In the genomic region with DNA sequence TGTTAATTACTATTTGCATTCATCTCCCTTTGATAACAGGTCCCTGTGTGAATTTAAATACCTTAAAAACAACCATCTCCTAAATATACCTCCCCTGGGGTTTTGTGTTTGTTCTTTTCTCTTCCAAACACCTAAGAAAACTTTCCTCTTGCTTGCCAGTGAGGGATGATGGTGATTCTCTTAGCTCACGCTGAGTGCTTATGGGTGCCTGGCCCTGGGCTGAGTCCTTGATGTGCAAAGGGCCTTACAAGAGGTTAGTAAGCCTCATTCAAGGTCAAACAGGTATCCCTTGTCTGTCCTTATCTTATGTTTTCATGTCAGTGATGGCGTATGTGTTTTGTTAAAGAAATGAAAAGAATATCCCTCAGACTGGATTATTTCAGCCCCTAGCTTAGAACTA, we compare ENCODE assay signal across 16 cellular contexts.
"Had no signal": no experiment of that assay in that cellular context is flagged by ENCODE, and none has a peak within 500 bp of the region (broad histone marks: within the 10 kb centered on the region; RNA-seq: fewer than 3 reads in every experiment).

No MANE protein-coding gene starts in this region.

- H3K4me1 Mint-ChIP-seq: activated CD4-positive, alpha-beta T cell treated with anti-CD3 and anti-CD28 coated beads, Interleukin-2, amount 10 ng/mL, durations not matched to agents 7 days and 5 days; activated naive CD4-positive, alpha-beta T cell treated with anti-CD3 and anti-CD28 coated beads, Interleukin-2, amount 50 U/mL, for 24 hours; brain had no signal

- DNase-seq: activated CD4-positive, alpha-beta T cell treated with anti-CD3 and anti-CD28 coated beads, Interleukin-2, amount 10 ng/mL, durations not matched to agents 7 days and 5 days; activated CD4-positive, CD25-positive, alpha-beta regulatory T cell; activated effector memory CD4-positive, alpha-beta T cell treated with Interleukin-2 at 50 U/mL for 16 hours; cerebellar nuclear complex; left colon; nucleus accumbens; psoas muscle; right lobe of liver; spleen; stimulated activated CD4-positive, alpha-beta T cell treated with anti-CD3 and anti-CD28 coated beads, Interleukin-2, amount 100 ng/mL, for 24 hours; stimulated activated naive B cell treated with anti-CD40 and anti-IgM and Interleukin-4, amounts not matched to agents 10 μg/mL and 1 μg/mL and 100 μg/mL, for 72 hours; T-helper 2 cell; upper lobe of left lung had no signal

- H3K36me3 ChIP-seq: right lobe of liver, spleen, upper lobe of left lung had no signal

- ATAC-seq: left colon; natural killer cell treated with Interleukin-12 subunit alpha and Interleukin-12 subunit beta and Interleukin-15 and Interleukin-18, amount 100 ng/mL, for 72 hours; psoas muscle; right lobe of liver; stimulated activated naive B cell treated with anti-CD40 and anti-IgM and Interleukin-4, amounts not matched to agents 10 μg/mL and 1 μg/mL and 100 μg/mL, for 72 hours had no signal

- H3K4me1 ChIP-seq: psoas muscle, right lobe of liver, spleen, upper lobe of left lung had no signal

- H3K27me3 ChIP-seq: right lobe of liver, spleen, upper lobe of left lung had no signal

- H3K9me3 Mint-ChIP-seq: activated CD4-positive, alpha-beta T cell treated with anti-CD3 and anti-CD28 coated beads, Interleukin-2, amount 10 ng/mL, durations not matched to agents 7 days and 5 days had no signal

- H3K36me3 Mint-ChIP-seq: stimulated activated naive B cell treated with anti-CD40 and anti-IgM and Interleukin-4, amounts not matched to agents 10 μg/mL and 1 μg/mL and 100 μg/mL, for 72 hours had no signal

- H3K27ac ChIP-seq: psoas muscle, right lobe of liver, spleen, upper lobe of left lung had no signal

- H3K4me3 ChIP-seq: psoas muscle, right lobe of liver, spleen, upper lobe of left lung had no signal

- H3K4me3 Mint-ChIP-seq: activated CD4-positive, alpha-beta T cell treated with anti-CD3 and anti-CD28 coated beads, Interleukin-2, amount 10 ng/mL, durations not matched to agents 7 days and 5 days; activated naive CD4-positive, alpha-beta T cell treated with anti-CD3 and anti-CD28 coated beads, Interleukin-2, amount 50 U/mL, for 24 hours; brain; natural killer cell treated with Interleukin-12 subunit alpha and Interleukin-12 subunit beta and Interleukin-15 and Interleukin-18, amount 100 ng/mL, for 72 hours; stimulated activated naive B cell treated with anti-CD40 and anti-IgM and Interleukin-4, amounts not matched to agents 10 μg/mL and 1 μg/mL and 100 μg/mL, for 72 hours had no signal

- H3K27ac Mint-ChIP-seq: activated CD4-positive, alpha-beta T cell treated with anti-CD3 and anti-CD28 coated beads, Interleukin-2, amount 10 ng/mL, durations not matched to agents 7 days and 5 days; activated naive CD4-positive, alpha-beta T cell treated with anti-CD3 and anti-CD28 coated beads, Interleukin-2, amount 50 U/mL, for 24 hours; brain; natural killer cell treated with Interleukin-12 subunit alpha and Interleukin-12 subunit beta and Interleukin-15 and Interleukin-18, amount 100 ng/mL, for 72 hours; stimulated activated naive B cell treated with anti-CD40 and anti-IgM and Interleukin-4, amounts not matched to agents 10 μg/mL and 1 μg/mL and 100 μg/mL, for 72 hours had no signal

- H3K27me3 Mint-ChIP-seq: brain had no signal

- H3K9me3 ChIP-seq: psoas muscle, right lobe of liver had no signal
